4 cellular contexts compared by ENCODE assay signal in the genomic region with DNA sequence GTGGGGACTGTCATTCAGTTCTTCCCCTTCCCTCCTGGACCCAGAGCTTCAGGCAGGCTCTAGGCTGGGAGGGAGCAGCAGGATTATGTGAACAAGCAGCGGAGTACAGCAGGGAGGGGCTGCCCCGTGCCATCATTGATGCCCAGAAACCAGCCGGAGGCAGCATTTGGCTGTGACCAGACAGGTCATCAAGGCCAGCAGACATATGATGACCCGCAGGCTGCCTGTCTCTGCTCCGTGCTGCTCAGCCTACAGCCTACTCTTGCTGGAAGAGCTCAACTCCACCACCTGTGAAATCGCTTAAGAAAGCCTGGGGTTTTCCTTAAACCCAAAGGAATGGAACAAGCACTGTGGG. TPM values are rescaled to one million over a fixed set of nuclear protein-coding genes. Genes with fewer than 3 reads are reported as not detected.
DNase-seq lines count a peak whose midpoint lies in the region; TF ChIP-seq lines count a peak whose summit lies in the region.
"Had no signal": no experiment of that assay in that cellular context is flagged by ENCODE, and none has a peak within 500 bp of the region (broad histone marks: within the 10 kb centered on the region; RNA-seq: fewer than 3 reads in every experiment).

No MANE protein-coding gene starts in this region.

- no peak for DNase-seq in right atrium auricular region (ENCODE audit: low spot score)
- DNase-seq in NCI-H2029 treated with DMSO at 0.1 percent for 48 hours (lab: John Stamatoyannopoulos, UW): no peak
- DNase-seq: activated CD4-positive, CD25-positive, alpha-beta regulatory T cell had no signal

- H3K27me3 ChIP-seq in right atrium auricular region: no peaks in the 10 kb centered on the region

- H3K9me3 ChIP-seq in right atrium auricular region: no peaks in the 10 kb centered on the region

- TF ChIP-seq CTCF in right atrium auricular region (IDR thresholded peaks at IDR 0.05): no peak

- H3K4me3 ChIP-seq in right atrium auricular region: no peak overlapping the region

- H3K4me1 ChIP-seq in right atrium auricular region: peaks cover 0 to 57% of the 10 kb centered on the region in 2 donors

- peaks cover 64% of the 10 kb centered on the region for H3K36me3 ChIP-seq in right atrium auricular region

- H3K27ac ChIP-seq in right atrium auricular region: peak overlapping the region; percentile 99 to 100

RNA-seq across cellular contexts. Expression of a gene that starts 4.9 kb away (rescaled TPM):
- total RNA-seq in right atrium auricular region: 10 to 100 TPM; 61.6 to 83.0 TPM

RNA-seq across cellular contexts. Expression of a gene that starts 15.8 kb away (rescaled TPM):
- 1 to 10 TPM; 5.0 to 8.1 TPM for total RNA-seq in right atrium auricular region

RNA-seq across cellular contexts. Expression of a gene that starts 18.0 kb away (rescaled TPM):
- 1 to 10 TPM; 4.0 to 9.0 TPM for total RNA-seq in right atrium auricular region

RNA-seq across cellular contexts. Expression of a gene that starts 26.9 kb away (rescaled TPM):
- 10 to 100 TPM; 14.6 to 21.4 TPM for total RNA-seq in right atrium auricular region

RNA-seq across cellular contexts. Expression of a gene that starts 42.6 kb away (rescaled TPM):
- not detected for total RNA-seq in right atrium auricular region
- total RNA-seq: temporal lobe had no signal
